ENCODE assay signal across 1 cellular context in the genomic region with DNA sequence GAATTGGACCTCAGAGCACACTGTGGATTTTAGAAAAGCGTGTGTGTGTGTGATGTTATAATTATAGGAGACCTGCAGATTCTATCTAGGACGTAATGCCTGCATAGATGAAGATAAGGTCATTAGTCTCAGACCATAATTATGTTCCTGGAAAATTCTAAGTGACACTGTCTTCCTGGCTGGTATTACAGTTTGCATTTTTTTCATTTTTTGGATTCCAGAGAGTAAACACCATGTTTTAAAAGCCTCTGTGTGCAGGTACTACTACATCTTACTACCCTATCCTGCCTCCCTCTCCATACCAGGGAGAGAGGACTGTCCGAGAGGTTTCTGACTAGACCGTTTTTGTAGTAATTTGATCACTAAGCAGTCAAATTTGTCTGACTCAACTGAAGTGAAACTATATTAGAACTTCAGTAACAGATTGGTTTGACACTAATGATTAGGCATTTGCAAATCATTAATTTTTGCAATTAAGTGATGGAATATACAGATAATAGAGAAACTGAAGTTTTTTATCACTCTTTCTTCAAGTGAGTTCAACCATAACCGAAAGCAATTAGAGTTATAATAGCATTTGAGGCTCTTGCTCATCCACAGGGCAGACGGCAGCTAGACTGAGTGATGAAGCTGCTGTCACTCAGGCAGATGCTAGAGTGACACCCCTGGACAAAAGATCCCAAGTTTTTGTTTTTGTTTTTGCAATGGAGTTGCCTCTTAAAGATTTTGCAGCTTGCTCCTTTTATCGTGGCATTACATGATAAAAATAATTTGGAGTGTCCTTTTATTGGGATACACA.
TF ChIP-seq lines count a peak whose summit lies in the region.

No MANE protein-coding gene starts in this region.

TF ChIP-seq in GM12878, 131 proteins besides CTCF, POLR2A, EP300 and RAD21 (continued from another document):
- TF ChIP-seq, protein P1, sequence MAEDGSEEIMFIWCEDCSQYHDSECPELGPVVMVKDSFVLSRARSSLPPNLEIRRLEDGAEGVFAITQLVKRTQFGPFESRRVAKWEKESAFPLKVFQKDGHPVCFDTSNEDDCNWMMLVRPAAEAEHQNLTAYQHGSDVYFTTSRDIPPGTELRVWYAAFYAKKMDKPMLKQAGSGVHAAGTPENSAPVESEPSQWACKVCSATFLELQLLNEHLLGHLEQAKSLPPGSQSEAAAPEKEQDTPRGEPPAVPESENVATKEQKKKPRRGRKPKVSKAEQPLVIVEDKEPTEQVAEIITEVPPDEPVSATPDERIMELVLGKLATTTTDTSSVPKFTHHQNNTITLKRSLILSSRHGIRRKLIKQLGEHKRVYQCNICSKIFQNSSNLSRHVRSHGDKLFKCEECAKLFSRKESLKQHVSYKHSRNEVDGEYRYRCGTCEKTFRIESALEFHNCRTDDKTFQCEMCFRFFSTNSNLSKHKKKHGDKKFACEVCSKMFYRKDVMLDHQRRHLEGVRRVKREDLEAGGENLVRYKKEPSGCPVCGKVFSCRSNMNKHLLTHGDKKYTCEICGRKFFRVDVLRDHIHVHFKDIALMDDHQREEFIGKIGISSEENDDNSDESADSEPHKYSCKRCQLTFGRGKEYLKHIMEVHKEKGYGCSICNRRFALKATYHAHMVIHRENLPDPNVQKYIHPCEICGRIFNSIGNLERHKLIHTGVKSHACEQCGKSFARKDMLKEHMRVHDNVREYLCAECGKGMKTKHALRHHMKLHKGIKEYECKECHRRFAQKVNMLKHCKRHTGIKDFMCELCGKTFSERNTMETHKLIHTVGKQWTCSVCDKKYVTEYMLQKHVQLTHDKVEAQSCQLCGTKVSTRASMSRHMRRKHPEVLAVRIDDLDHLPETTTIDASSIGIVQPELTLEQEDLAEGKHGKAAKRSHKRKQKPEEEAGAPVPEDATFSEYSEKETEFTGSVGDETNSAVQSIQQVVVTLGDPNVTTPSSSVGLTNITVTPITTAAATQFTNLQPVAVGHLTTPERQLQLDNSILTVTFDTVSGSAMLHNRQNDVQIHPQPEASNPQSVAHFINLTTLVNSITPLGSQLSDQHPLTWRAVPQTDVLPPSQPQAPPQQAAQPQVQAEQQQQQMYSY (CRISPR knock-in tag; IDR thresholded peaks at IDR 0.05) = no peak
- TF ChIP-seq USF2 (IDR thresholded peaks at IDR 0.05; ENCODE audit: borderline replicate concordance, low read depth, low read length) (no peak), MXI1 (IDR thresholded peaks at IDR 0.05; ENCODE audit: low read depth, low read length) (no peak), IKZF2 (IDR thresholded peaks at IDR 0.05) (peak; percentile 29 to 50; a peak in 1 of 4 replicates), NR2F1 (conservative IDR thresholded peaks at IDR 0.05) (0 out of 2 replicates have a peak, but pooled peaks have one; percentile 35), GATAD2B (conservative IDR thresholded peaks at IDR 0.05; ENCODE audit: low read depth) (no peak), RCOR1 (conservative IDR thresholded peaks at IDR 0.05; ENCODE audit: low read depth, low read length) (no peak), IRF4 (IDR thresholded peaks at IDR 0.05; ENCODE audit: low read depth, low read length) (no peak), BACH1 (IDR thresholded peaks at IDR 0.05; ENCODE audit: borderline replicate concordance) (0 out of 2 replicates have a peak, but pooled peaks have one; percentile 23), CHD2 (IDR thresholded peaks at IDR 0.05; ENCODE audit: borderline replicate concordance, low read depth, low read length) (no peak), IKZF1 (conservative IDR thresholded peaks at IDR 0.05) (peak; percentile 50; the same call in 1 of the 2 replicates), NRF1 (conservative IDR thresholded peaks at IDR 0.05; ENCODE audit: low read depth, low read length) (no peak), YBX1 (IDR thresholded peaks at IDR 0.05) (no peak), CEBPB (IDR thresholded peaks at IDR 0.05; ENCODE audit: borderline replicate concordance in 1 of 2, low read depth in 2 of 2, low read length in 2 of 2) (no peak), DPF2 (IDR thresholded peaks at IDR 0.05) (peak; percentile 71), JUNB (IDR thresholded peaks at IDR 0.05) (no peak), HDGF (IDR thresholded peaks at IDR 0.05) (no peak), SUZ12 (IDR thresholded peaks at IDR 0.05; ENCODE audit: unreplicated experiment) (no peak), ESRRA (IDR thresholded peaks at IDR 0.05; ENCODE audit: low read length) (no peak), MTA2 (IDR thresholded peaks at IDR 0.05; ENCODE audit: low read depth) (peak; percentile 99), BCL11A (IDR thresholded peaks at IDR 0.05; ENCODE audit: low read depth, low read length) (peak; percentile 67; the same call in 1 of the 2 replicates), NFIC (IDR thresholded peaks at IDR 0.05; ENCODE audit: low read depth, low read length) (no peak), TCF7 (IDR thresholded peaks at IDR 0.05; ENCODE audit: borderline replicate concordance) (no peak), ATF7 (IDR thresholded peaks at IDR 0.05; ENCODE audit: low read depth) (peak; percentile 76), RELB (IDR thresholded peaks at IDR 0.05; ENCODE audit: low read depth) (0 out of 2 replicates have a peak, but pooled peaks have one; percentile 26), SPI1 (IDR thresholded peaks at IDR 0.05; ENCODE audit: borderline replicate concordance, insufficient read depth, low read depth, low read length) (no peak), NFXL1 (IDR thresholded peaks at IDR 0.05; ENCODE audit: borderline replicate concordance) (no peak), ASH2L (IDR thresholded peaks at IDR 0.05; ENCODE audit: borderline replicate concordance, low read depth) (no peak), YY1 (IDR thresholded peaks at IDR 0.05; ENCODE audit: low read depth, low read length) (no peak), SREBF2 (IDR thresholded peaks at IDR 0.05; ENCODE audit: low read length) (no peak), SIX5 (IDR thresholded peaks at IDR 0.05; ENCODE audit: low read depth, low read length, severe bottlenecking) (no peak), ZNF384 (IDR thresholded peaks at IDR 0.05; ENCODE audit: borderline replicate concordance, low read depth, low read length) (no peak), SMAD5 (IDR thresholded peaks at IDR 0.05; ENCODE audit: low read depth) (no peak), EZH2 (IDR thresholded peaks at IDR 0.05; ENCODE audit: borderline replicate concordance, control insufficient read depth, low read depth, low read length) (no peak), POLR2AphosphoS2 (IDR thresholded peaks at IDR 0.05; ENCODE audit: low read depth, low read length) (no peak), RELA (IDR thresholded peaks at IDR 0.05; ENCODE audit: borderline replicate concordance, partially characterized antibody) (no peak)
- TF ChIP-seq, protein P2, sequence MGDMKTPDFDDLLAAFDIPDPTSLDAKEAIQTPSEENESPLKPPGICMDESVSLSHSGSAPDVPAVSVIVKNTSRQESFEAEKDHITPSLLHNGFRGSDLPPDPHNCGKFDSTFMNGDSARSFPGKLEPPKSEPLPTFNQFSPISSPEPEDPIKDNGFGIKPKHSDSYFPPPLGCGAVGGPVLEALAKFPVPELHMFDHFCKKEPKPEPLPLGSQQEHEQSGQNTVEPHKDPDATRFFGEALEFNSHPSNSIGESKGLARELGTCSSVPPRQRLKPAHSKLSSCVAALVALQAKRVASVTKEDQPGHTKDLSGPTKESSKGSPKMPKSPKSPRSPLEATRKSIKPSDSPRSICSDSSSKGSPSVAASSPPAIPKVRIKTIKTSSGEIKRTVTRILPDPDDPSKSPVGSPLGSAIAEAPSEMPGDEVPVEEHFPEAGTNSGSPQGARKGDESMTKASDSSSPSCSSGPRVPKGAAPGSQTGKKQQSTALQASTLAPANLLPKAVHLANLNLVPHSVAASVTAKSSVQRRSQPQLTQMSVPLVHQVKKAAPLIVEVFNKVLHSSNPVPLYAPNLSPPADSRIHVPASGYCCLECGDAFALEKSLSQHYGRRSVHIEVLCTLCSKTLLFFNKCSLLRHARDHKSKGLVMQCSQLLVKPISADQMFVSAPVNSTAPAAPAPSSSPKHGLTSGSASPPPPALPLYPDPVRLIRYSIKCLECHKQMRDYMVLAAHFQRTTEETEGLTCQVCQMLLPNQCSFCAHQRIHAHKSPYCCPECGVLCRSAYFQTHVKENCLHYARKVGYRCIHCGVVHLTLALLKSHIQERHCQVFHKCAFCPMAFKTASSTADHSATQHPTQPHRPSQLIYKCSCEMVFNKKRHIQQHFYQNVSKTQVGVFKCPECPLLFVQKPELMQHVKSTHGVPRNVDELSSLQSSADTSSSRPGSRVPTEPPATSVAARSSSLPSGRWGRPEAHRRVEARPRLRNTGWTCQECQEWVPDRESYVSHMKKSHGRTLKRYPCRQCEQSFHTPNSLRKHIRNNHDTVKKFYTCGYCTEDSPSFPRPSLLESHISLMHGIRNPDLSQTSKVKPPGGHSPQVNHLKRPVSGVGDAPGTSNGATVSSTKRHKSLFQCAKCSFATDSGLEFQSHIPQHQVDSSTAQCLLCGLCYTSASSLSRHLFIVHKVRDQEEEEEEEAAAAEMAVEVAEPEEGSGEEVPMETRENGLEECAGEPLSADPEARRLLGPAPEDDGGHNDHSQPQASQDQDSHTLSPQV (IDR thresholded peaks at IDR 0.05) = no peak
- TF ChIP-seq, protein P3, sequence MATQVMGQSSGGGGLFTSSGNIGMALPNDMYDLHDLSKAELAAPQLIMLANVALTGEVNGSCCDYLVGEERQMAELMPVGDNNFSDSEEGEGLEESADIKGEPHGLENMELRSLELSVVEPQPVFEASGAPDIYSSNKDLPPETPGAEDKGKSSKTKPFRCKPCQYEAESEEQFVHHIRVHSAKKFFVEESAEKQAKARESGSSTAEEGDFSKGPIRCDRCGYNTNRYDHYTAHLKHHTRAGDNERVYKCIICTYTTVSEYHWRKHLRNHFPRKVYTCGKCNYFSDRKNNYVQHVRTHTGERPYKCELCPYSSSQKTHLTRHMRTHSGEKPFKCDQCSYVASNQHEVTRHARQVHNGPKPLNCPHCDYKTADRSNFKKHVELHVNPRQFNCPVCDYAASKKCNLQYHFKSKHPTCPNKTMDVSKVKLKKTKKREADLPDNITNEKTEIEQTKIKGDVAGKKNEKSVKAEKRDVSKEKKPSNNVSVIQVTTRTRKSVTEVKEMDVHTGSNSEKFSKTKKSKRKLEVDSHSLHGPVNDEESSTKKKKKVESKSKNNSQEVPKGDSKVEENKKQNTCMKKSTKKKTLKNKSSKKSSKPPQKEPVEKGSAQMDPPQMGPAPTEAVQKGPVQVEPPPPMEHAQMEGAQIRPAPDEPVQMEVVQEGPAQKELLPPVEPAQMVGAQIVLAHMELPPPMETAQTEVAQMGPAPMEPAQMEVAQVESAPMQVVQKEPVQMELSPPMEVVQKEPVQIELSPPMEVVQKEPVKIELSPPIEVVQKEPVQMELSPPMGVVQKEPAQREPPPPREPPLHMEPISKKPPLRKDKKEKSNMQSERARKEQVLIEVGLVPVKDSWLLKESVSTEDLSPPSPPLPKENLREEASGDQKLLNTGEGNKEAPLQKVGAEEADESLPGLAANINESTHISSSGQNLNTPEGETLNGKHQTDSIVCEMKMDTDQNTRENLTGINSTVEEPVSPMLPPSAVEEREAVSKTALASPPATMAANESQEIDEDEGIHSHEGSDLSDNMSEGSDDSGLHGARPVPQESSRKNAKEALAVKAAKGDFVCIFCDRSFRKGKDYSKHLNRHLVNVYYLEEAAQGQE (IDR thresholded peaks at IDR 0.05; ENCODE audit: low read depth, low read length) = no peak
- TF ChIP-seq, protein P4, sequence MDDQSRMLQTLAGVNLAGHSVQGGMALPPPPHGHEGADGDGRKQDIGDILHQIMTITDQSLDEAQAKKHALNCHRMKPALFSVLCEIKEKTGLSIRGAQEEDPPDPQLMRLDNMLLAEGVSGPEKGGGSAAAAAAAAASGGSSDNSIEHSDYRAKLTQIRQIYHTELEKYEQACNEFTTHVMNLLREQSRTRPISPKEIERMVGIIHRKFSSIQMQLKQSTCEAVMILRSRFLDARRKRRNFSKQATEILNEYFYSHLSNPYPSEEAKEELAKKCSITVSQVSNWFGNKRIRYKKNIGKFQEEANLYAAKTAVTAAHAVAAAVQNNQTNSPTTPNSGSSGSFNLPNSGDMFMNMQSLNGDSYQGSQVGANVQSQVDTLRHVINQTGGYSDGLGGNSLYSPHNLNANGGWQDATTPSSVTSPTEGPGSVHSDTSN (IDR thresholded peaks at IDR 0.05; ENCODE audit: insufficient replicate concordance, low read depth, low read length) = peak; percentile 90
- TF ChIP-seq, protein P5, sequence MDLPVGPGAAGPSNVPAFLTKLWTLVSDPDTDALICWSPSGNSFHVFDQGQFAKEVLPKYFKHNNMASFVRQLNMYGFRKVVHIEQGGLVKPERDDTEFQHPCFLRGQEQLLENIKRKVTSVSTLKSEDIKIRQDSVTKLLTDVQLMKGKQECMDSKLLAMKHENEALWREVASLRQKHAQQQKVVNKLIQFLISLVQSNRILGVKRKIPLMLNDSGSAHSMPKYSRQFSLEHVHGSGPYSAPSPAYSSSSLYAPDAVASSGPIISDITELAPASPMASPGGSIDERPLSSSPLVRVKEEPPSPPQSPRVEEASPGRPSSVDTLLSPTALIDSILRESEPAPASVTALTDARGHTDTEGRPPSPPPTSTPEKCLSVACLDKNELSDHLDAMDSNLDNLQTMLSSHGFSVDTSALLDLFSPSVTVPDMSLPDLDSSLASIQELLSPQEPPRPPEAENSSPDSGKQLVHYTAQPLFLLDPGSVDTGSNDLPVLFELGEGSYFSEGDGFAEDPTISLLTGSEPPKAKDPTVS (IDR thresholded peaks at IDR 0.05; ENCODE audit: low read depth, low read length) = no peak
